In genomic region chr19:18558202-18558555, GRCh38 we compare ENCODE assay signal across 9 cellular contexts. TPM values are rescaled to one million over a fixed set of nuclear protein-coding genes. Genes with fewer than 3 reads are reported as not detected.
DNase-seq lines count a peak whose midpoint lies in the region; ATAC-seq, FAIRE-seq and TF ChIP-seq lines count a peak whose summit lies in the region.
"Had no signal": no experiment of that assay in that cellular context is flagged by ENCODE, and none has a peak within 500 bp of the region (broad histone marks: within the 10 kb centered on the region; RNA-seq: fewer than 3 reads in every experiment).

No MANE protein-coding gene starts in this region.

- no peak overlapping the region for H2AFZ ChIP-seq in HepG2 (ENCODE audit: low read length)

- peaks cover 21% of the 10 kb centered on the region for H3K79me2 ChIP-seq in HepG2 (ENCODE audit: insufficient read depth, low read length)

- H3K9me3 ChIP-seq in adrenal gland (replicated peaks in 1 of 3), result no peaks in the 10 kb centered on the region
- H3K9me3 ChIP-seq in HepG2 (ENCODE audit: low read length), result no peaks in the 10 kb centered on the region
- H3K9me3 ChIP-seq in tibial artery, result no peaks in the 10 kb centered on the region

- H3K4me1 ChIP-seq in adrenal gland (replicated peaks in 1 of 2), result peaks cover 6 to 12% of the 10 kb centered on the region in 2 donors
- H3K4me1 ChIP-seq in HepG2 (ENCODE audit: insufficient read depth, low read length), result peaks cover 43% of the 10 kb centered on the region
- peaks cover 0 to 49% (median 26%) of the 10 kb centered on the region in 4 donors for H3K4me1 ChIP-seq in tibial artery

- peaks cover 0 to under 1% of the 10 kb centered on the region in 2 donors for H3K36me3 ChIP-seq in adrenal gland (replicated peaks in 1 of 2)
- H3K36me3 ChIP-seq in HepG2 (replicated peaks in 1 of 2; ENCODE audit: control insufficient read depth in 1 of 2, insufficient read depth in 2 of 2, low read length in 2 of 2), result peaks cover 5 to 15% of the 10 kb centered on the region in 2 experiments; a peak in 4 of 5 replicates
- H3K36me3 ChIP-seq in tibial artery, result peaks cover 0 to 11% (median 1%) of the 10 kb centered on the region in 3 donors

- H3K36me3 Mint-ChIP-seq in activated naive CD4-positive, alpha-beta T cell treated with anti-CD3 and anti-CD28 coated beads for 36 hours (ENCODE audit: low read depth), result peaks cover 8% of the 10 kb centered on the region

- TF ChIP-seq CTCF in adrenal gland (IDR thresholded peaks at IDR 0.05), result no peak
- TF ChIP-seq CTCF in HepG2 (CRISPR knock-in tag; IDR thresholded peaks at IDR 0.05), result no peak; the same call in 1 of the 2 replicates
- no peak for TF ChIP-seq CTCF in tibial artery (IDR thresholded peaks at IDR 0.05)

- FAIRE-seq in HepG2 (lab: Jason Lieb, UNC), result no peak
- FAIRE-seq: colon had no signal

- peak overlapping the region; percentile 93 for H3K4me3 Mint-ChIP-seq in activated naive CD4-positive, alpha-beta T cell treated with anti-CD3 and anti-CD28 coated beads for 36 hours

- H3K27ac ChIP-seq in adrenal gland (peak overlapping the region; percentile 73 to 98 (median 89)), HepG2 (ENCODE audit: extremely low read length, insufficient read depth, low read length) (peak overlapping the region; percentile 50), tibial artery (peak overlapping the region; percentile 95 to 96)

- TF ChIP-seq POLR2A in adrenal gland (IDR thresholded peaks at IDR 0.05), result no peak
- TF ChIP-seq POLR2A in HepG2 (IDR thresholded peaks at IDR 0.05; ENCODE audit: insufficient read depth in 1 of 2, low read depth in 2 of 2, low read length in 2 of 2), result no peak

- peak overlapping the region; percentile 83 for H3K4me2 ChIP-seq in HepG2 (ENCODE audit: low read depth, low read length)

- peak; percentile 37; the same call in 2 of the 3 replicates for ATAC-seq in HepG2
- ATAC-seq in GM18858 (IDR thresholded peaks at IDR 0.05; ENCODE audit: unreplicated experiment), result no peak

- H3K9me3 Mint-ChIP-seq in activated naive CD4-positive, alpha-beta T cell treated with anti-CD3 and anti-CD28 coated beads for 36 hours, result no peaks in the 10 kb centered on the region

- WGBS in adrenal gland, 4 donors, result 0 to 7% (median 3%) methylated on average over 3 to 11 of the region's 11 CpGs
- WGBS in HepG2 (ENCODE audit: low lambda C conversion rate), result 4% methylated on average over 11 of the region's 11 CpGs

- H3K4me1 Mint-ChIP-seq in activated naive CD4-positive, alpha-beta T cell treated with anti-CD3 and anti-CD28 coated beads for 36 hours (ENCODE audit: low read depth), result peaks cover 24% of the 10 kb centered on the region

- intact Hi-C loops in activated naive CD4-positive, alpha-beta T cell treated with anti-CD3 and anti-CD28 coated beads for 36 hours (cut with micrococcal nuclease), result no loop called here
- intact Hi-C loops in adrenal gland (cut with DNase I) (no loop called here), HepG2 (cut with micrococcal nuclease; ENCODE audit: unreplicated experiment) (no loop called here), tibial artery (cut with DNase I; ENCODE audit: low total_unique reads) (no loop called here)

- H3K27me3 Mint-ChIP-seq in activated naive CD4-positive, alpha-beta T cell treated with anti-CD3 and anti-CD28 coated beads for 36 hours (ENCODE audit: low read depth), result no peaks in the 10 kb centered on the region

- H3K9ac ChIP-seq in HepG2 (ENCODE audit: insufficient read depth, low read depth, low read length), result peak overlapping the region; percentile 81

- TF ChIP-seq EP300 in HepG2 (IDR thresholded peaks at IDR 0.05; ENCODE audit: low read depth in 2 of 2, low read length in 2 of 2) (no peak), HepG2 (CRISPR knock-in tag; IDR thresholded peaks at IDR 0.05; ENCODE audit: borderline replicate concordance) (no peak)

- CTCF ChIA-PET in activated naive CD4-positive, alpha-beta T cell treated with anti-CD3 and anti-CD28 coated beads for 36 hours (lab: Charles Lee), result interaction anchor here (0.7 to 5.0 kb wide), 5 partner anchors 7 to 37 kb away, joined by 3 to 26 read pairs (median 12); partner anchors contain the start of genes ELL, FKBP8 and REX1BD
- CTCF ChIA-PET in HepG2 (lab: Yijun Ruan, JAX; ENCODE audit: low intra/inter-chr PET ratio, low total read pairs), result no interaction called here

- no peaks in the 10 kb centered on the region for H3K27me3 ChIP-seq in adrenal gland
- no peaks in the 10 kb centered on the region; a peak in 1 of 5 replicates for H3K27me3 ChIP-seq in HepG2 (ENCODE audit: control insufficient read depth in 1 of 2, insufficient read depth in 2 of 2, low read length in 2 of 2)
- H3K27me3 ChIP-seq in tibial artery, result no peaks in the 10 kb centered on the region

- TSS peak; percentile 75 for BruUV-seq in HepG2 (replicated peaks; lab: Mats Ljungman, UMichigan)

- POLR2A ChIA-PET in HepG2 (lab: Yijun Ruan, JAX), result interaction anchor here (0.6 to 3.0 kb wide), 13 partner anchors 13 to 275 kb away, joined by 3 to 55 read pairs (median 7); partner anchors contain the start of genes ELL, REX1BD and UBA52

- in situ Hi-C loops in HepG2 (cut with HindIII; ENCODE audit: extremely low pct_ligation_motif_present, low pct_unique_long_range_greater_than_20kb), result no loop called here

- no peaks in the 10 kb centered on the region for H4K20me1 ChIP-seq in HepG2 (ENCODE audit: insufficient read depth, low read length)

- TF ChIP-seq RAD21 in HepG2 (CRISPR knock-in tag; IDR thresholded peaks at IDR 0.05), result no peak

- peak; percentile 36 for DNase-seq in activated naive CD4-positive, alpha-beta T cell treated with anti-CD3 and anti-CD28 coated beads for 36 hours
- no peak for DNase-seq in activated naive CD4-positive, alpha-beta T cell treated with anti-CD3 and anti-CD28 coated beads, Interleukin-2, amount 50 U/mL, for 16 hours
- DNase-seq in adrenal gland (peak in 1 of 7 donors; percentile 32), HepG2 (ENCODE audit: low spot score) (no peak), tibial artery (no peak), NCI-H187 treated with DMSO at 0.1 percent for 48 hours (lab: John Stamatoyannopoulos, UW) (no peak), putamen (ENCODE audit: low spot score) (no peak)

- peak overlapping the region; percentile 92 for H3K27ac Mint-ChIP-seq in activated naive CD4-positive, alpha-beta T cell treated with anti-CD3 and anti-CD28 coated beads for 36 hours

- H3K4me3 ChIP-seq in adrenal gland, result peak overlapping the region; percentile 46 to 87 (median 66)
- peak overlapping the region; percentile 69 to 90 (median 86) for H3K4me3 ChIP-seq in HepG2 (replicated peaks in 1 of 3; ENCODE audit: insufficient read depth in 1 of 3, low read depth in 2 of 3, low read length in 3 of 3)
- peak overlapping the region; percentile 86 to 88 for H3K4me3 ChIP-seq in tibial artery

RNA-seq across cellular contexts. Expression of gene KXD1, which starts 0.5 kb away (rescaled TPM):
- total RNA-seq in activated naive CD4-positive, alpha-beta T cell treated with anti-CD3 and anti-CD28 coated beads for 36 hours, result 10 to 100 TPM; 86.7 TPM
- total RNA-seq in adrenal gland (100 to 1,000 TPM in 3 of 8 donors, 10 to 100 TPM in 5; 72.4 to 165 (median 87.5) TPM), HepG2 (2016; rRNA removed; fragmentation: Illumina TruSeq; extraction: Trizol) (44.6 and 53.1 TPM in 2 replicates)
- polyA plus RNA-seq in adrenal gland (100 to 1,000 TPM in 1 of 3 donors, 10 to 100 TPM in 2; 74.2 to 120 (median 79.4) TPM), HepG2 (2011; rRNA removed) (143 and 160 TPM in 2 replicates)
- 49.9 and 63.5 TPM in 2 replicates for total RNA-seq in HepG2 (2016; cell fraction: cytosol; rRNA removed; fragmentation: Illumina TruSeq; extraction: Trizol; ENCODE audit: low read depth)
- total RNA-seq in HepG2 (2016; cell fraction: insoluble cytoplasmic fraction; rRNA removed; fragmentation: Illumina TruSeq; extraction: Trizol), result 46.0 and 46.4 TPM in 2 replicates
- 90.1 and 104 TPM in 2 replicates for total RNA-seq in HepG2 (2016; cell fraction: membrane; rRNA removed; fragmentation: Illumina TruSeq; extraction: Trizol)
- total RNA-seq in HepG2 (2016; cell fraction: nucleus; rRNA removed; fragmentation: Illumina TruSeq; extraction: Trizol), result 20.4 and 21.0 TPM in 2 replicates
- polyA plus RNA-seq in HepG2 (2011; cell fraction: cytosol; rRNA removed), result 112 and 130 TPM in 2 replicates
- 122 and 125 TPM in 2 replicates for polyA plus RNA-seq in HepG2 (2011; cell fraction: nucleus; rRNA removed)
- polyA plus RNA-seq in HepG2 (2012), result 61.5 and 85.8 TPM in 2 replicates
- polyA plus RNA-seq in HepG2 (2016; cell fraction: cytosol; fragmentation: Illumina TruSeq; extraction: Trizol; ENCODE audit: low read depth), result 72.0 and 99.5 TPM in 2 replicates
- 68.6 and 76.3 TPM in 2 replicates for polyA plus RNA-seq in HepG2 (2016; cell fraction: insoluble cytoplasmic fraction; fragmentation: Illumina TruSeq; extraction: Trizol; ENCODE audit: low read depth)
- 121 and 126 TPM in 2 replicates for polyA plus RNA-seq in HepG2 (2016; cell fraction: membrane; fragmentation: Illumina TruSeq; extraction: Trizol; ENCODE audit: low read depth)
- polyA plus RNA-seq in HepG2 (2016; cell fraction: nucleus; fragmentation: Illumina TruSeq; extraction: Trizol; ENCODE audit: insufficient read depth, low read depth), result 62.9 and 64.5 TPM in 2 replicates
- polyA minus RNA-seq in HepG2 (2011; rRNA and poly(A)+ RNA removed; ENCODE audit: low replicate concordance), result 73.9 and 103 TPM in 2 replicates
- 43.1 and 52.2 TPM in 2 replicates for polyA minus RNA-seq in HepG2 (2011; cell fraction: cytosol; rRNA and poly(A)+ RNA removed)
- 20.0 and 23.6 TPM in 2 replicates for polyA minus RNA-seq in HepG2 (2011; cell fraction: nucleus; rRNA and poly(A)+ RNA removed)

RNA-seq across cellular contexts. Expression of gene UBA52, which starts 13.5 kb away (rescaled TPM):
- 1,000 to 10,000 TPM; 1,997 to 2,122 TPM for total RNA-seq in activated naive CD4-positive, alpha-beta T cell treated with anti-CD3 and anti-CD28 coated beads for 36 hours
- total RNA-seq in adrenal gland (1,000 to 10,000 TPM in 6 of 8 donors, 100 to 1,000 TPM in 2; 781 to 1,331 (median 1,042) TPM), HepG2 (2016; rRNA removed; fragmentation: Illumina TruSeq; extraction: Trizol) (959 and 1,184 TPM in 2 replicates)
- polyA plus RNA-seq in adrenal gland (1,000 to 10,000 TPM in 2 of 3 donors, 100 to 1,000 TPM in 1; 950 to 1,900 (median 1,669) TPM), HepG2 (2011; rRNA removed) (1,655 and 1,782 TPM in 2 replicates)
- 1,298 and 1,315 TPM in 2 replicates for total RNA-seq in HepG2 (2016; cell fraction: cytosol; rRNA removed; fragmentation: Illumina TruSeq; extraction: Trizol; ENCODE audit: low read depth)
- 938 and 1,264 TPM in 2 replicates for total RNA-seq in HepG2 (2016; cell fraction: insoluble cytoplasmic fraction; rRNA removed; fragmentation: Illumina TruSeq; extraction: Trizol)
- 1,565 and 1,724 TPM in 2 replicates for total RNA-seq in HepG2 (2016; cell fraction: membrane; rRNA removed; fragmentation: Illumina TruSeq; extraction: Trizol)
- 276 and 314 TPM in 2 replicates for total RNA-seq in HepG2 (2016; cell fraction: nucleus; rRNA removed; fragmentation: Illumina TruSeq; extraction: Trizol)
- 2,000 and 3,037 TPM in 2 replicates for polyA plus RNA-seq in HepG2 (2011; cell fraction: cytosol; rRNA removed)
- 482 and 607 TPM in 2 replicates for polyA plus RNA-seq in HepG2 (2011; cell fraction: nucleus; rRNA removed)
- polyA plus RNA-seq in HepG2 (2012), result 1,641 and 1,658 TPM in 2 replicates
- polyA plus RNA-seq in HepG2 (2016; cell fraction: cytosol; fragmentation: Illumina TruSeq; extraction: Trizol; ENCODE audit: low read depth), result 1,864 and 1,905 TPM in 2 replicates
- 1,524 and 1,536 TPM in 2 replicates for polyA plus RNA-seq in HepG2 (2016; cell fraction: insoluble cytoplasmic fraction; fragmentation: Illumina TruSeq; extraction: Trizol; ENCODE audit: low read depth)
- polyA plus RNA-seq in HepG2 (2016; cell fraction: membrane; fragmentation: Illumina TruSeq; extraction: Trizol; ENCODE audit: low read depth), result 2,008 and 2,053 TPM in 2 replicates
- polyA plus RNA-seq in HepG2 (2016; cell fraction: nucleus; fragmentation: Illumina TruSeq; extraction: Trizol; ENCODE audit: insufficient read depth, low read depth), result 658 and 675 TPM in 2 replicates
- 1,990 and 2,943 TPM in 2 replicates for polyA minus RNA-seq in HepG2 (2011; rRNA and poly(A)+ RNA removed; ENCODE audit: low replicate concordance)
- 420 and 430 TPM in 2 replicates for polyA minus RNA-seq in HepG2 (2011; cell fraction: cytosol; rRNA and poly(A)+ RNA removed)
- 113 and 142 TPM in 2 replicates for polyA minus RNA-seq in HepG2 (2011; cell fraction: nucleus; rRNA and poly(A)+ RNA removed)

RNA-seq across cellular contexts. Expression of gene FKBP8, which starts 14.8 kb away (rescaled TPM):
- 100 to 1,000 TPM; 161 to 163 TPM for total RNA-seq in activated naive CD4-positive, alpha-beta T cell treated with anti-CD3 and anti-CD28 coated beads for 36 hours
- total RNA-seq in adrenal gland, result 100 to 1,000 TPM; 171 to 463 (median 265) TPM
- polyA plus RNA-seq in adrenal gland, result 100 to 1,000 TPM in 2 of 3 donors, 10 to 100 TPM in 1; 26.3 to 816 (median 417) TPM
- total RNA-seq in HepG2 (2016; rRNA removed; fragmentation: Illumina TruSeq; extraction: Trizol), result 75.1 and 81.7 TPM in 2 replicates
- total RNA-seq in HepG2 (2016; cell fraction: cytosol; rRNA removed; fragmentation: Illumina TruSeq; extraction: Trizol; ENCODE audit: low read depth), result 75.9 and 83.0 TPM in 2 replicates
- 78.1 and 87.6 TPM in 2 replicates for total RNA-seq in HepG2 (2016; cell fraction: insoluble cytoplasmic fraction; rRNA removed; fragmentation: Illumina TruSeq; extraction: Trizol)
- total RNA-seq in HepG2 (2016; cell fraction: membrane; rRNA removed; fragmentation: Illumina TruSeq; extraction: Trizol), result 92.2 and 111 TPM in 2 replicates
- 32.7 and 42.9 TPM in 2 replicates for total RNA-seq in HepG2 (2016; cell fraction: nucleus; rRNA removed; fragmentation: Illumina TruSeq; extraction: Trizol)
- 93.9 and 135 TPM in 2 replicates for polyA plus RNA-seq in HepG2 (2011; rRNA removed)
- 101 and 179 TPM in 2 replicates for polyA plus RNA-seq in HepG2 (2011; cell fraction: cytosol; rRNA removed)
- polyA plus RNA-seq in HepG2 (2011; cell fraction: nucleus; rRNA removed), result 159 and 173 TPM in 2 replicates
- 93.8 and 130 TPM in 2 replicates for polyA plus RNA-seq in HepG2 (2012)
- polyA plus RNA-seq in HepG2 (2016; cell fraction: cytosol; fragmentation: Illumina TruSeq; extraction: Trizol; ENCODE audit: low read depth), result 84.6 and 95.1 TPM in 2 replicates
- polyA plus RNA-seq in HepG2 (2016; cell fraction: insoluble cytoplasmic fraction; fragmentation: Illumina TruSeq; extraction: Trizol; ENCODE audit: low read depth), result 107 and 111 TPM in 2 replicates
- polyA plus RNA-seq in HepG2 (2016; cell fraction: membrane; fragmentation: Illumina TruSeq; extraction: Trizol; ENCODE audit: low read depth), result 117 and 126 TPM in 2 replicates
- 80.5 and 87.9 TPM in 2 replicates for polyA plus RNA-seq in HepG2 (2016; cell fraction: nucleus; fragmentation: Illumina TruSeq; extraction: Trizol; ENCODE audit: insufficient read depth, low read depth)
- 96.9 and 151 TPM in 2 replicates for polyA minus RNA-seq in HepG2 (2011; rRNA and poly(A)+ RNA removed; ENCODE audit: low replicate concordance)
- 63.3 and 77.3 TPM in 2 replicates for polyA minus RNA-seq in HepG2 (2011; cell fraction: cytosol; rRNA and poly(A)+ RNA removed)
- 16.6 and 20.1 TPM in 2 replicates for polyA minus RNA-seq in HepG2 (2011; cell fraction: nucleus; rRNA and poly(A)+ RNA removed)

RNA-seq across cellular contexts. Expression of gene REX1BD, which starts 30.4 kb away (rescaled TPM):
- 10 to 100 TPM; 62.9 to 68.5 TPM for total RNA-seq in activated naive CD4-positive, alpha-beta T cell treated with anti-CD3 and anti-CD28 coated beads for 36 hours
- 100 to 1,000 TPM in 3 of 8 donors, 10 to 100 TPM in 5; 56.1 to 268 (median 91.7) TPM for total RNA-seq in adrenal gland
- polyA plus RNA-seq in adrenal gland, result 100 to 1,000 TPM in 2 of 3 donors, 1 to 10 TPM in 1; 8.8 to 156 (median 148) TPM
- 20.7 and 25.4 TPM in 2 replicates for total RNA-seq in HepG2 (2016; rRNA removed; fragmentation: Illumina TruSeq; extraction: Trizol)
- total RNA-seq in HepG2 (2016; cell fraction: cytosol; rRNA removed; fragmentation: Illumina TruSeq; extraction: Trizol; ENCODE audit: low read depth), result 16.9 and 18.9 TPM in 2 replicates
- 21.8 and 27.1 TPM in 2 replicates for total RNA-seq in HepG2 (2016; cell fraction: insoluble cytoplasmic fraction; rRNA removed; fragmentation: Illumina TruSeq; extraction: Trizol)
- total RNA-seq in HepG2 (2016; cell fraction: membrane; rRNA removed; fragmentation: Illumina TruSeq; extraction: Trizol), result 14.9 and 19.7 TPM in 2 replicates
- 11.7 and 15.7 TPM in 2 replicates for total RNA-seq in HepG2 (2016; cell fraction: nucleus; rRNA removed; fragmentation: Illumina TruSeq; extraction: Trizol)
- polyA plus RNA-seq in HepG2 (2011; rRNA removed), result 7.5 and 7.6 TPM in 2 replicates
- polyA plus RNA-seq in HepG2 (2011; cell fraction: cytosol; rRNA removed), result 10.8 and 16.3 TPM in 2 replicates
- polyA plus RNA-seq in HepG2 (2011; cell fraction: nucleus; rRNA removed), result 39.3 and 40.2 TPM in 2 replicates
- polyA plus RNA-seq in HepG2 (2012), result 8.3 and 10.1 TPM in 2 replicates
- 9.6 and 12.0 TPM in 2 replicates for polyA plus RNA-seq in HepG2 (2016; cell fraction: cytosol; fragmentation: Illumina TruSeq; extraction: Trizol; ENCODE audit: low read depth)
- polyA plus RNA-seq in HepG2 (2016; cell fraction: insoluble cytoplasmic fraction; fragmentation: Illumina TruSeq; extraction: Trizol; ENCODE audit: low read depth), result 11.7 and 12.2 TPM in 2 replicates
- 8.0 and 10.3 TPM in 2 replicates for polyA plus RNA-seq in HepG2 (2016; cell fraction: membrane; fragmentation: Illumina TruSeq; extraction: Trizol; ENCODE audit: low read depth)
- polyA plus RNA-seq in HepG2 (2016; cell fraction: nucleus; fragmentation: Illumina TruSeq; extraction: Trizol; ENCODE audit: insufficient read depth, low read depth), result 19.7 and 20.4 TPM in 2 replicates
- polyA minus RNA-seq in HepG2 (2011; rRNA and poly(A)+ RNA removed; ENCODE audit: low replicate concordance), result 2.0 and 4.9 TPM in 2 replicates
- 2.6 and 2.7 TPM in 2 replicates for polyA minus RNA-seq in HepG2 (2011; cell fraction: cytosol; rRNA and poly(A)+ RNA removed)
- 2.4 and 2.6 TPM in 2 replicates for polyA minus RNA-seq in HepG2 (2011; cell fraction: nucleus; rRNA and poly(A)+ RNA removed)

RNA-seq across cellular contexts. Expression of gene ELL, which starts 36.3 kb away (rescaled TPM):
- total RNA-seq in activated naive CD4-positive, alpha-beta T cell treated with anti-CD3 and anti-CD28 coated beads for 36 hours, result 10 to 100 TPM; 14.1 TPM
- total RNA-seq in adrenal gland (10 to 100 TPM in 7 of 8 donors, 1 to 10 TPM in 1; 9.8 to 28.3 (median 15.2) TPM), HepG2 (2016; rRNA removed; fragmentation: Illumina TruSeq; extraction: Trizol) (3.2 and 3.7 TPM in 2 replicates)
- polyA plus RNA-seq in adrenal gland (10 to 100 TPM in 1 of 3 donors, 1 to 10 TPM in 2; 1.8 to 14.3 (median 9.1) TPM), HepG2 (2011; rRNA removed) (5.4 and 5.8 TPM in 2 replicates)
- 0.71 and 1.1 TPM in 2 replicates for total RNA-seq in HepG2 (2016; cell fraction: cytosol; rRNA removed; fragmentation: Illumina TruSeq; extraction: Trizol; ENCODE audit: low read depth)
- 2.7 and 4.1 TPM in 2 replicates for total RNA-seq in HepG2 (2016; cell fraction: insoluble cytoplasmic fraction; rRNA removed; fragmentation: Illumina TruSeq; extraction: Trizol)
- total RNA-seq in HepG2 (2016; cell fraction: membrane; rRNA removed; fragmentation: Illumina TruSeq; extraction: Trizol), result 2.3 and 2.5 TPM in 2 replicates
- 3.3 and 4.8 TPM in 2 replicates for total RNA-seq in HepG2 (2016; cell fraction: nucleus; rRNA removed; fragmentation: Illumina TruSeq; extraction: Trizol)
- 3.2 and 4.3 TPM in 2 replicates for polyA plus RNA-seq in HepG2 (2011; cell fraction: cytosol; rRNA removed)
- 27.1 and 34.7 TPM in 2 replicates for polyA plus RNA-seq in HepG2 (2011; cell fraction: nucleus; rRNA removed)
- 7.1 TPM in 2 replicates for polyA plus RNA-seq in HepG2 (2012)
- polyA plus RNA-seq in HepG2 (2016; cell fraction: cytosol; fragmentation: Illumina TruSeq; extraction: Trizol; ENCODE audit: low read depth), result 0.20 and 0.33 TPM in 2 replicates
- 3.1 and 4.0 TPM in 2 replicates for polyA plus RNA-seq in HepG2 (2016; cell fraction: insoluble cytoplasmic fraction; fragmentation: Illumina TruSeq; extraction: Trizol; ENCODE audit: low read depth)
- 1.0 and 1.1 TPM in 2 replicates for polyA plus RNA-seq in HepG2 (2016; cell fraction: membrane; fragmentation: Illumina TruSeq; extraction: Trizol; ENCODE audit: low read depth)
- 5.1 and 5.2 TPM in 2 replicates for polyA plus RNA-seq in HepG2 (2016; cell fraction: nucleus; fragmentation: Illumina TruSeq; extraction: Trizol; ENCODE audit: insufficient read depth, low read depth)
- polyA minus RNA-seq in HepG2 (2011; rRNA and poly(A)+ RNA removed; ENCODE audit: low replicate concordance), result 6.3 and 17.2 TPM in 2 replicates
- polyA minus RNA-seq in HepG2 (2011; cell fraction: cytosol; rRNA and poly(A)+ RNA removed), result 6.0 and 8.8 TPM in 2 replicates
- polyA minus RNA-seq in HepG2 (2011; cell fraction: nucleus; rRNA and poly(A)+ RNA removed), result 12.9 and 14.3 TPM in 2 replicates
